ENCODE assay signal across 1 cellular context in the genomic region with DNA sequence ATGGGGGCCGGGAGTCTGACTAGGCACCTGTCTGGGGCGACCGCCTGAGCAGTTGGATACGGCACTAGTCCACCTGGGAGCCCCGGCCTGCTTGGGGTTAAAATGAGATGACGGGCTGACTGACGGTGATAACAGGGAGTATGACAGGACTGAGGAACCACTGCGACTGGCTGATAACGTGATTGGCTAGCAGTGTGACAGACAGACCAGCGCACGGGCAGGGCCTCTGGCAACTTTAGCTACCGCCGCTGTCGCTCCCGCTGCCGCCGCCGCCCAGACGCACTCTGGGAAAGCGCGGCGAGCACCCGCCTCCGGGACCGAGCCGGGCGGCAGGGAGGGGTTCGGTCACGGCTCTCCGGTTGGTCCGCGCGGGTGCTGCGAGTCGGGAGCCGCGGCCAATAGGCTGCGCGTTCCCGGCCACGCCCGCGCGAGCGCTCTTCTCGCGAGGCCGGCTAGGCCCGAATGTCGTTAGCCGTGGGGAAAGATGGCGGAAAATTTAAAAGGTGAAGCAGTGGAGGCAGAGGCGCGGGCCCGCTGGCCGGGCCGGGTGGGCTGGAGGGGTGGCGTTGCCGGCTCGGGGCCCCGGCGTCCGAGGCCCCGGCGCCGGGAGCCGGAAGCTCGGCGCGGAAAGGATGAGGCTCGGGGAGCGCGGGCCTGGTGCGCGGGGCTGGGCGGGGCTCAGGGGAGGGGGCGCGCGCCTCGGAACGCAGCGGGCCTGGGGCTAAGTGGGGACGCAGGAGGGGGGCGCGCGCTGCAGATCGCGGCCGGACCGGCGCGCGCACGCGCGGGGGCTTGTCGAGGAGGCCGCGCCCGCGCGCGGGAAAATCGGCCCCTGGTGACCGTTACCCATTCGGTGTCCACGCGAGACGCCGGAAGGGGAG.
A peak's percentile ranks its signal among the peaks of the same experiment; 100 is the strongest.
TF ChIP-seq lines count a peak whose summit lies in the region.

A gene with protein sequence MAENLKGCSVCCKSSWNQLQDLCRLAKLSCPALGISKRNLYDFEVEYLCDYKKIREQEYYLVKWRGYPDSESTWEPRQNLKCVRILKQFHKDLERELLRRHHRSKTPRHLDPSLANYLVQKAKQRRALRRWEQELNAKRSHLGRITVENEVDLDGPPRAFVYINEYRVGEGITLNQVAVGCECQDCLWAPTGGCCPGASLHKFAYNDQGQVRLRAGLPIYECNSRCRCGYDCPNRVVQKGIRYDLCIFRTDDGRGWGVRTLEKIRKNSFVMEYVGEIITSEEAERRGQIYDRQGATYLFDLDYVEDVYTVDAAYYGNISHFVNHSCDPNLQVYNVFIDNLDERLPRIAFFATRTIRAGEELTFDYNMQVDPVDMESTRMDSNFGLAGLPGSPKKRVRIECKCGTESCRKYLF (plus strand): TSS at position 434 of the 881 bp plus-strand sequence. CDS start 51 bp downstream, at position 485.

TF ChIP-seq in HepG2, 621 proteins besides CTCF, POLR2A, EP300 and RAD21 (continued from another document):
- TF ChIP-seq, protein P1, sequence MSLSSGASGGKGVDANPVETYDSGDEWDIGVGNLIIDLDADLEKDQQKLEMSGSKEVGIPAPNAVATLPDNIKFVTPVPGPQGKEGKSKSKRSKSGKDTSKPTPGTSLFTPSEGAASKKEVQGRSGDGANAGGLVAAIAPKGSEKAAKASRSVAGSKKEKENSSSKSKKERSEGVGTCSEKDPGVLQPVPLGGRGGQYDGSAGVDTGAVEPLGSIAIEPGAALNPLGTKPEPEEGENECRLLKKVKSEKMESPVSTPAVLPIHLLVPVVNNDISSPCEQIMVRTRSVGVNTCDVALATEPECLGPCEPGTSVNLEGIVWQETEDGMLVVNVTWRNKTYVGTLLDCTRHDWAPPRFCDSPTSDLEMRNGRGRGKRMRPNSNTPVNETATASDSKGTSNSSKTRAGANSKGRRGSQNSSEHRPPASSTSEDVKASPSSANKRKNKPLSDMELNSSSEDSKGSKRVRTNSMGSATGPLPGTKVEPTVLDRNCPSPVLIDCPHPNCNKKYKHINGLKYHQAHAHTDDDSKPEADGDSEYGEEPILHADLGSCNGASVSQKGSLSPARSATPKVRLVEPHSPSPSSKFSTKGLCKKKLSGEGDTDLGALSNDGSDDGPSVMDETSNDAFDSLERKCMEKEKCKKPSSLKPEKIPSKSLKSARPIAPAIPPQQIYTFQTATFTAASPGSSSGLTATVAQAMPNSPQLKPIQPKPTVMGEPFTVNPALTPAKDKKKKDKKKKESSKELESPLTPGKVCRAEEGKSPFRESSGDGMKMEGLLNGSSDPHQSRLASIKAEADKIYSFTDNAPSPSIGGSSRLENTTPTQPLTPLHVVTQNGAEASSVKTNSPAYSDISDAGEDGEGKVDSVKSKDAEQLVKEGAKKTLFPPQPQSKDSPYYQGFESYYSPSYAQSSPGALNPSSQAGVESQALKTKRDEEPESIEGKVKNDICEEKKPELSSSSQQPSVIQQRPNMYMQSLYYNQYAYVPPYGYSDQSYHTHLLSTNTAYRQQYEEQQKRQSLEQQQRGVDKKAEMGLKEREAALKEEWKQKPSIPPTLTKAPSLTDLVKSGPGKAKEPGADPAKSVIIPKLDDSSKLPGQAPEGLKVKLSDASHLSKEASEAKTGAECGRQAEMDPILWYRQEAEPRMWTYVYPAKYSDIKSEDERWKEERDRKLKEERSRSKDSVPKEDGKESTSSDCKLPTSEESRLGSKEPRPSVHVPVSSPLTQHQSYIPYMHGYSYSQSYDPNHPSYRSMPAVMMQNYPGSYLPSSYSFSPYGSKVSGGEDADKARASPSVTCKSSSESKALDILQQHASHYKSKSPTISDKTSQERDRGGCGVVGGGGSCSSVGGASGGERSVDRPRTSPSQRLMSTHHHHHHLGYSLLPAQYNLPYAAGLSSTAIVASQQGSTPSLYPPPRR (CRISPR knock-in tag; IDR thresholded peaks at IDR 0.05; ENCODE audit: borderline replicate concordance): peak; percentile 34; the same call in 1 of the 2 replicates
- TF ChIP-seq FOXP1 (IDR thresholded peaks at IDR 0.05) (no peak), FOXP1 (CRISPR knock-in tag; IDR thresholded peaks at IDR 0.05) (no peak), ZNF234 (CRISPR knock-in tag; conservative IDR thresholded peaks at IDR 0.05) (no peak), ZFP1 (CRISPR knock-in tag; IDR thresholded peaks at IDR 0.05) (no peak), PAF1 (CRISPR knock-in tag; IDR thresholded peaks at IDR 0.05) (no peak), ESRRA (CRISPR knock-in tag; IDR thresholded peaks at IDR 0.05; ENCODE audit: low read depth) (no peak), HOXA9 (CRISPR knock-in tag; IDR thresholded peaks at IDR 0.05; ENCODE audit: borderline replicate concordance) (no peak), DNMT3B (CRISPR knock-in tag; conservative IDR thresholded peaks at IDR 0.05) (no peak), ZNF556 (CRISPR knock-in tag; IDR thresholded peaks at IDR 0.05; ENCODE audit: borderline replicate concordance) (no peak), MIXL1 (CRISPR knock-in tag; IDR thresholded peaks at IDR 0.05) (no peak), BORCS8-MEF2B (CRISPR knock-in tag; IDR thresholded peaks at IDR 0.05) (peak; percentile 43; the same call in 1 of the 2 replicates), KLF11 (CRISPR knock-in tag; IDR thresholded peaks at IDR 0.05) (no peak), HNRNPLL (IDR thresholded peaks at IDR 0.05; ENCODE audit: low read depth, low read length, poor library complexity, severe bottlenecking) (peak; percentile 34), ZNF296 (CRISPR knock-in tag; conservative IDR thresholded peaks at IDR 0.05) (no peak), SIX4 (CRISPR knock-in tag; IDR thresholded peaks at IDR 0.05) (no peak), ZNF546 (CRISPR knock-in tag; conservative IDR thresholded peaks at IDR 0.05) (no peak), MTA3 (CRISPR knock-in tag; IDR thresholded peaks at IDR 0.05) (no peak), ELF3 (CRISPR knock-in tag; IDR thresholded peaks at IDR 0.05) (no peak), ZNF329 (CRISPR knock-in tag; IDR thresholded peaks at IDR 0.05; ENCODE audit: low read depth) (no peak), HES4 (CRISPR knock-in tag; IDR thresholded peaks at IDR 0.05; ENCODE audit: borderline replicate concordance) (no peak), LCORL (IDR thresholded peaks at IDR 0.05) (no peak), LCORL (CRISPR knock-in tag; IDR thresholded peaks at IDR 0.05) (no peak), SP2 (CRISPR knock-in tag; IDR thresholded peaks at IDR 0.05) (peak; percentile 70), ZNF605 (CRISPR knock-in tag; IDR thresholded peaks at IDR 0.05) (no peak), ZNF264 (CRISPR knock-in tag; IDR thresholded peaks at IDR 0.05) (no peak), ZNF383 (CRISPR knock-in tag; IDR thresholded peaks at IDR 0.05; ENCODE audit: borderline replicate concordance) (no peak), SRSF9 (IDR thresholded peaks at IDR 0.05; ENCODE audit: borderline replicate concordance, insufficient read depth, low read depth, low read length, poor library complexity, severe bottlenecking) (no peak), CBX2 (IDR thresholded peaks at IDR 0.05; ENCODE audit: low read depth, low read length) (no peak), CBX2 (CRISPR knock-in tag; IDR thresholded peaks at IDR 0.05; ENCODE audit: low read depth) (no peak)
- TF ChIP-seq, protein P2, sequence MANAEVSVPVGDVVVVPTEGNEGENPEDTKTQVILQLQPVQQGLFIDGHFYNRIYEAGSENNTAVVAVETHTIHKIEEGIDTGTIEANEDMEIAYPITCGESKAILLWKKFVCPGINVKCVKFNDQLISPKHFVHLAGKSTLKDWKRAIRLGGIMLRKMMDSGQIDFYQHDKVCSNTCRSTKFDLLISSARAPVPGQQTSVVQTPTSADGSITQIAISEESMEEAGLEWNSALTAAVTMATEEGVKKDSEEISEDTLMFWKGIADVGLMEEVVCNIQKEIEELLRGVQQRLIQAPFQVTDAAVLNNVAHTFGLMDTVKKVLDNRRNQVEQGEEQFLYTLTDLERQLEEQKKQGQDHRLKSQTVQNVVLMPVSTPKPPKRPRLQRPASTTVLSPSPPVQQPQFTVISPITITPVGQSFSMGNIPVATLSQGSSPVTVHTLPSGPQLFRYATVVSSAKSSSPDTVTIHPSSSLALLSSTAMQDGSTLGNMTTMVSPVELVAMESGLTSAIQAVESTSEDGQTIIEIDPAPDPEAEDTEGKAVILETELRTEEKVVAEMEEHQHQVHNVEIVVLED (CRISPR knock-in tag; IDR thresholded peaks at IDR 0.05; ENCODE audit: borderline replicate concordance): no peak
- TF ChIP-seq, protein P3, sequence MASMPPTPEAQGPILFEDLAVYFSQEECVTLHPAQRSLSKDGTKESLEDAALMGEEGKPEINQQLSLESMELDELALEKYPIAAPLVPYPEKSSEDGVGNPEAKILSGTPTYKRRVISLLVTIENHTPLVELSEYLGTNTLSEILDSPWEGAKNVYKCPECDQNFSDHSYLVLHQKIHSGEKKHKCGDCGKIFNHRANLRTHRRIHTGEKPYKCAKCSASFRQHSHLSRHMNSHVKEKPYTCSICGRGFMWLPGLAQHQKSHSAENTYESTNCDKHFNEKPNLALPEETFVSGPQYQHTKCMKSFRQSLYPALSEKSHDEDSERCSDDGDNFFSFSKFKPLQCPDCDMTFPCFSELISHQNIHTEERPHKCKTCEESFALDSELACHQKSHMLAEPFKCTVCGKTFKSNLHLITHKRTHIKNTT (CRISPR knock-in tag; IDR thresholded peaks at IDR 0.05): no peak
- TF ChIP-seq, protein P4, sequence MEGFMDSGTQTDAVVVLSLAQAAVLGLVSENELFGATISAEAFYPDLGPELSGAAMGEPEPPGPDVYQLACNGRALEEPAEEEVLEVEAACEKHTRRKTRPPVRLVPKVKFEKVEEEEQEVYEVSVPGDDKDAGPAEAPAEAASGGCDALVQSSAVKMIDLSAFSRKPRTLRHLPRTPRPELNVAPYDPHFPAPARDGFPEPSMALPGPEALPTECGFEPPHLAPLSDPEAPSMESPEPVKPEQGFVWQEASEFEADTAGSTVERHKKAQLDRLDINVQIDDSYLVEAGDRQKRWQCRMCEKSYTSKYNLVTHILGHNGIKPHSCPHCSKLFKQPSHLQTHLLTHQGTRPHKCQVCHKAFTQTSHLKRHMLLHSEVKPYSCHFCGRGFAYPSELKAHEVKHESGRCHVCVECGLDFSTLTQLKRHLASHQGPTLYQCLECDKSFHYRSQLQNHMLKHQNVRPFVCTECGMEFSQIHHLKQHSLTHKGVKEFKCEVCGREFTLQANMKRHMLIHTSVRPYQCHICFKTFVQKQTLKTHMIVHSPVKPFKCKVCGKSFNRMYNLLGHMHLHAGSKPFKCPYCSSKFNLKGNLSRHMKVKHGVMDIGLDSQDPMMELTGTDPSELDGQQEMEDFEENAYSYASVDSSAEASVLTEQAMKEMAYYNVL (CRISPR knock-in tag; IDR thresholded peaks at IDR 0.05; ENCODE audit: borderline replicate concordance): no peak
- TF ChIP-seq, protein P5, sequence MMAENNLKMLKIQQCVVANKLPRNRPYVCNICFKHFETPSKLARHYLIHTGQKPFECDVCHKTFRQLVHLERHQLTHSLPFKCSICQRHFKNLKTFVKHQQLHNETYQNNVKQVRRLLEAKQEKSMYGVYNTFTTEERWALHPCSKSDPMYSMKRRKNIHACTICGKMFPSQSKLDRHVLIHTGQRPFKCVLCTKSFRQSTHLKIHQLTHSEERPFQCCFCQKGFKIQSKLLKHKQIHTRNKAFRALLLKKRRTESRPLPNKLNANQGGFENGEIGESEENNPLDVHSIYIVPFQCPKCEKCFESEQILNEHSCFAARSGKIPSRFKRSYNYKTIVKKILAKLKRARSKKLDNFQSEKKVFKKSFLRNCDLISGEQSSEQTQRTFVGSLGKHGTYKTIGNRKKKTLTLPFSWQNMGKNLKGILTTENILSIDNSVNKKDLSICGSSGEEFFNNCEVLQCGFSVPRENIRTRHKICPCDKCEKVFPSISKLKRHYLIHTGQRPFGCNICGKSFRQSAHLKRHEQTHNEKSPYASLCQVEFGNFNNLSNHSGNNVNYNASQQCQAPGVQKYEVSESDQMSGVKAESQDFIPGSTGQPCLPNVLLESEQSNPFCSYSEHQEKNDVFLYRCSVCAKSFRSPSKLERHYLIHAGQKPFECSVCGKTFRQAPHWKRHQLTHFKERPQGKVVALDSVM (CRISPR knock-in tag; IDR thresholded peaks at IDR 0.05): no peak
- TF ChIP-seq, protein P6, sequence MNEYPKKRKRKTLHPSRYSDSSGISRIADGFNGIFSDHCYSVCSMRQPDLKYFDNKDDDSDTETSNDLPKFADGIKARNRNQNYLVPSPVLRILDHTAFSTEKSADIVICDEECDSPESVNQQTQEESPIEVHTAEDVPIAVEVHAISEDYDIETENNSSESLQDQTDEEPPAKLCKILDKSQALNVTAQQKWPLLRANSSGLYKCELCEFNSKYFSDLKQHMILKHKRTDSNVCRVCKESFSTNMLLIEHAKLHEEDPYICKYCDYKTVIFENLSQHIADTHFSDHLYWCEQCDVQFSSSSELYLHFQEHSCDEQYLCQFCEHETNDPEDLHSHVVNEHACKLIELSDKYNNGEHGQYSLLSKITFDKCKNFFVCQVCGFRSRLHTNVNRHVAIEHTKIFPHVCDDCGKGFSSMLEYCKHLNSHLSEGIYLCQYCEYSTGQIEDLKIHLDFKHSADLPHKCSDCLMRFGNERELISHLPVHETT (CRISPR knock-in tag; conservative IDR thresholded peaks at IDR 0.05): peak; percentile 53; the same call in 1 of the 2 replicates
- TF ChIP-seq, protein P7, sequence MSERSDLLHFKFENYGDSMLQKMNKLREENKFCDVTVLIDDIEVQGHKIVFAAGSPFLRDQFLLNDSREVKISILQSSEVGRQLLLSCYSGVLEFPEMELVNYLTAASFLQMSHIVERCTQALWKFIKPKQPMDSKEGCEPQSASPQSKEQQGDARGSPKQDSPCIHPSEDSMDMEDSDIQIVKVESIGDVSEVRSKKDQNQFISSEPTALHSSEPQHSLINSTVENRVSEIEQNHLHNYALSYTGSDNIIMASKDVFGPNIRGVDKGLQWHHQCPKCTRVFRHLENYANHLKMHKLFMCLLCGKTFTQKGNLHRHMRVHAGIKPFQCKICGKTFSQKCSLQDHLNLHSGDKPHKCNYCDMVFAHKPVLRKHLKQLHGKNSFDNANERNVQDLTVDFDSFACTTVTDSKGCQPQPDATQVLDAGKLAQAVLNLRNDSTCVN (CRISPR knock-in tag; IDR thresholded peaks at IDR 0.05; ENCODE audit: borderline replicate concordance): no peak
- TF ChIP-seq, protein P8, sequence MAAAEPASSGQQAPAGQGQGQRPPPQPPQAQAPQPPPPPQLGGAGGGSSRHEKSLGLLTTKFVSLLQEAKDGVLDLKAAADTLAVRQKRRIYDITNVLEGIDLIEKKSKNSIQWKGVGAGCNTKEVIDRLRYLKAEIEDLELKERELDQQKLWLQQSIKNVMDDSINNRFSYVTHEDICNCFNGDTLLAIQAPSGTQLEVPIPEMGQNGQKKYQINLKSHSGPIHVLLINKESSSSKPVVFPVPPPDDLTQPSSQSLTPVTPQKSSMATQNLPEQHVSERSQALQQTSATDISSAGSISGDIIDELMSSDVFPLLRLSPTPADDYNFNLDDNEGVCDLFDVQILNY (CRISPR knock-in tag; conservative IDR thresholded peaks at IDR 0.05): peak; percentile 84
TF ChIP-seq in HepG2: peak in this region for 69.
